ENCODE assay signal across 1 cellular context in the genomic region with DNA sequence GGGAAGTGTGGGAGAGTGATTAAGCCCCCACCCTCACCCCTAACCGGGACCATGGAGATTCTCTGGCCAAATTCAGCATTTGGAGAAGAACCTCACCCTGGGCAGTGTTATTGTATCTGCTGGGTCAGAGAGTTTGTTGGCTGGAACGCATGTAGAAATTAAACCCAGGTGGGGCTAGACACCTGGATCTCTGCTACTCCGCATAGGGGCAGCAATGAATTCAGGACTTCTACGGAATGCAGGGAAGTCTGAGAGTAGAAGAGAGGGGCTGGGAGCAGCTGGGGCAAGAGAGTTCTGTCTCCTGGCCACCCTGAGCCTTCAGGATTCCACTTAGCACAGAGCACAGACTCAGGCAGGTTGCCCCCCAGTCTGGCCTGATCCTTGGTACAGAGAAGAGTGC.
TF ChIP-seq lines count a peak whose summit lies in the region.

No MANE protein-coding gene starts in this region.

TF ChIP-seq in WTC11, 78 proteins besides CTCF, POLR2A, EP300 and RAD21:
- TF ChIP-seq, protein P1, sequence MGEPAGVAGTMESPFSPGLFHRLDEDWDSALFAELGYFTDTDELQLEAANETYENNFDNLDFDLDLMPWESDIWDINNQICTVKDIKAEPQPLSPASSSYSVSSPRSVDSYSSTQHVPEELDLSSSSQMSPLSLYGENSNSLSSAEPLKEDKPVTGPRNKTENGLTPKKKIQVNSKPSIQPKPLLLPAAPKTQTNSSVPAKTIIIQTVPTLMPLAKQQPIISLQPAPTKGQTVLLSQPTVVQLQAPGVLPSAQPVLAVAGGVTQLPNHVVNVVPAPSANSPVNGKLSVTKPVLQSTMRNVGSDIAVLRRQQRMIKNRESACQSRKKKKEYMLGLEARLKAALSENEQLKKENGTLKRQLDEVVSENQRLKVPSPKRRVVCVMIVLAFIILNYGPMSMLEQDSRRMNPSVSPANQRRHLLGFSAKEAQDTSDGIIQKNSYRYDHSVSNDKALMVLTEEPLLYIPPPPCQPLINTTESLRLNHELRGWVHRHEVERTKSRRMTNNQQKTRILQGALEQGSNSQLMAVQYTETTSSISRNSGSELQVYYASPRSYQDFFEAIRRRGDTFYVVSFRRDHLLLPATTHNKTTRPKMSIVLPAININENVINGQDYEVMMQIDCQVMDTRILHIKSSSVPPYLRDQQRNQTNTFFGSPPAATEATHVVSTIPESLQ (CRISPR knock-in tag; IDR thresholded peaks at IDR 0.05), result no peak
- TF ChIP-seq, protein P2, sequence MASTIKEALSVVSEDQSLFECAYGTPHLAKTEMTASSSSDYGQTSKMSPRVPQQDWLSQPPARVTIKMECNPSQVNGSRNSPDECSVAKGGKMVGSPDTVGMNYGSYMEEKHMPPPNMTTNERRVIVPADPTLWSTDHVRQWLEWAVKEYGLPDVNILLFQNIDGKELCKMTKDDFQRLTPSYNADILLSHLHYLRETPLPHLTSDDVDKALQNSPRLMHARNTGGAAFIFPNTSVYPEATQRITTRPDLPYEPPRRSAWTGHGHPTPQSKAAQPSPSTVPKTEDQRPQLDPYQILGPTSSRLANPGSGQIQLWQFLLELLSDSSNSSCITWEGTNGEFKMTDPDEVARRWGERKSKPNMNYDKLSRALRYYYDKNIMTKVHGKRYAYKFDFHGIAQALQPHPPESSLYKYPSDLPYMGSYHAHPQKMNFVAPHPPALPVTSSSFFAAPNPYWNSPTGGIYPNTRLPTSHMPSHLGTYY (CRISPR knock-in tag; IDR thresholded peaks at IDR 0.05), result no peak
- no peak for TF ChIP-seq TEAD4 (CRISPR knock-in tag; IDR thresholded peaks at IDR 0.05)
